8 cellular contexts compared by ENCODE assay signal in the genomic region with DNA sequence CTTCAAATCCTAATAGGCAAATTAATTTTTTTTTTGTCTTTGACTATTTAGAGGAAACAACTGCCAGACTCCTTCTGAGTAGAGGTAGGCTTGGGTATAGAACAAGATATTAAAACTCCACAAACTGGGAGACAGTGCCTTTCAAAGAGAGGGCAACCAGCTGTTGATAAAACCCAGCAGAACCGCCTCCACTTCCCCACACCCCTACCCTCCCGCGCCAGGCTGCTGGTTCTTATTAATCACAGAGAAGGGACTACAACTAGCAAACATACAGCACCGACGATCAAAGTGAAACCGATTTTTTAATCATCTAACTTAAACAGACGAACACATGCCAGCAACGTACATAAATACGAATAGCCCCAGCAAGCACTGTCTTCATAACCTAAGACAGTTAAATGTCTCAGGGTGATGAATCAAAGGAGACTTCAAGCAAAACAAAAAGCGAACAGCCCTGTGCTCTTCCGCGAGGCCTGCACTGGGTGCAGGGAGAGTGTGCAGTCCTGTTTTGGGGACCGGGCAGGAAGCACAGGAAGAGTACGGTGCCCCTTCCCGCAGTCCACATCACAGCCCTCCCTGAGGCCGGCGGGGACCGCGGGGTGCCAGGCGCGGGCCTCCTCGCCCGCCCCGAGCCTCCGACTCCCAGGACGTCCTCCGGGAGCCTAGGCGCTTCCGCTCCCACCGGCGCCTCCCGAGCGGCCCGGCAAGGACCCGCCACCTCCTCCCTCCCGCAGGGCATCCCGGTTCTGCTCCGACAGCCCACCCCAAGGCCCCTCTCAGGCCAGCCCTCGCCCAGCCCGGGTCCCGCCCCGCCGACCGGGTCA.
A peak's percentile ranks its signal among the peaks of the same experiment; 100 is the strongest.
DNase-seq lines count a peak whose midpoint lies in the region; ATAC-seq and TF ChIP-seq lines count a peak whose summit lies in the region.

No MANE protein-coding gene starts in this region.

- no peaks in the 10 kb centered on the region; the same call in 1 of the 2 replicates for H3F3A ChIP-seq in GM23338 (replicated peaks; ENCODE audit: low read depth)

- H3K9me3 ChIP-seq in ectodermal cell (ENCODE audit: control insufficient read depth, low read length): no peaks in the 10 kb centered on the region

- peaks cover 37% of the 10 kb centered on the region for H3K4me1 Mint-ChIP-seq in GM23338

- TF ChIP-seq CTCF in GM10266 (IDR thresholded peaks at IDR 0.05; ENCODE audit: control insufficient read depth, insufficient read depth, low read depth, missing control alignments) (no peak), GM23338 (conservative IDR thresholded peaks at IDR 0.05; ENCODE audit: low read depth in 2 of 2) (no peak)

- peaks cover 36% of the 10 kb centered on the region for H3K79me2 ChIP-seq in GM23338 (replicated peaks; ENCODE audit: insufficient read depth)

- DNase-seq in GM10266 (ENCODE audit: extremely low spot score) (peak; percentile 64), GM23338 (ENCODE audit: low spot score) (peak; percentile 29), LHCN-M2 (ENCODE audit: low read depth) (peak; percentile 59), medulla oblongata (ENCODE audit: extremely low spot score) (peak; percentile 42), mesenteric fat pad (ENCODE audit: low spot score) (no peak)
- peak; percentile 21 for DNase-seq in activated CD4-positive, alpha-beta T cell treated with anti-CD3 and anti-CD28 coated beads, Interleukin-2, amount 50 U/mL, for 1 hour
- peak; percentile 12 to 32 for DNase-seq in stimulated activated CD8-positive, alpha-beta memory T cell treated with anti-CD3 and anti-CD28 coated beads, Interleukin-15, amount 100 ng/mL, for 4 hours (ENCODE audit: low read depth in 2 of 2)

- ATAC-seq in GM23338: peak; percentile 16

- no peaks in the 10 kb centered on the region for H3K27me3 Mint-ChIP-seq in GM23338 (ENCODE audit: insufficient read depth, low read depth, poor library complexity)

- peaks cover 26% of the 10 kb centered on the region for H3K4me1 ChIP-seq in GM23338 (ENCODE audit: insufficient read depth)
- peaks cover 15% of the 10 kb centered on the region for H3K4me1 ChIP-seq in ectodermal cell (ENCODE audit: control insufficient read depth, insufficient read depth, low read length)

- no peaks in the 10 kb centered on the region for H3K9me2 ChIP-seq in GM23338 (ENCODE audit: insufficient read depth)

- H3K27ac Mint-ChIP-seq in GM23338: no peak overlapping the region; the same call in 1 of the 2 replicates

- H3K4me3 ChIP-seq in GM23338: peak overlapping the region; percentile 98
- H3K4me3 ChIP-seq in ectodermal cell (ENCODE audit: insufficient read depth, low read depth, low read length): peak overlapping the region; percentile 82

- H3K4me2 ChIP-seq in GM23338: peak overlapping the region; percentile 100

- H3K27ac ChIP-seq in GM23338 (ENCODE audit: low read depth) (peak overlapping the region; percentile 58; the same call in 1 of the 2 replicates), ectodermal cell (ENCODE audit: insufficient read depth, low read depth, low read length, poor library complexity, severe bottlenecking) (no peak overlapping the region)

- 0 out of 2 replicates have a peak, but pooled peaks cover 3% of the 10 kb centered on the region for H4K20me1 ChIP-seq in GM23338 (replicated peaks; ENCODE audit: insufficient read depth)

- WGBS in ectodermal cell, 2 experiments: 0 to 1% methylated on average over 44 of the region's 44 CpGs

- H3K36me3 ChIP-seq in GM23338 (ENCODE audit: insufficient read depth): no peaks in the 10 kb centered on the region
- no peaks in the 10 kb centered on the region for H3K36me3 ChIP-seq in ectodermal cell (ENCODE audit: control insufficient read depth, insufficient read depth, low read length)

- H3K36me3 Mint-ChIP-seq in GM23338 (ENCODE audit: low read depth): no peaks in the 10 kb centered on the region; the same call in 2 of the 3 replicates

- no peaks in the 10 kb centered on the region for H3K9me3 Mint-ChIP-seq in GM23338

- peak overlapping the region; percentile 87 for H2AFZ ChIP-seq in GM23338

- peaks cover 26% of the 10 kb centered on the region; the same call in 1 of the 2 replicates for H3K27me3 ChIP-seq in GM23338 (ENCODE audit: insufficient read depth)
- H3K27me3 ChIP-seq in ectodermal cell (ENCODE audit: control insufficient read depth, insufficient read depth, low read length, poor library complexity, severe bottlenecking): peaks cover 51% of the 10 kb centered on the region

- H3K4me3 Mint-ChIP-seq in GM23338: peak overlapping the region; percentile 88

TF ChIP-seq in GM23338, 12 proteins besides CTCF, POLR2A, EP300 and RAD21 (continues in another document):
- TF ChIP-seq EZH2 (IDR thresholded peaks at IDR 0.05; ENCODE audit: low read depth, unreplicated experiment) (no peak), CREB1 (CRISPR knock-in tag; IDR thresholded peaks at IDR 0.05; ENCODE audit: low read depth) (no peak), JUNB (IDR thresholded peaks at IDR 0.05; ENCODE audit: unreplicated experiment) (no peak), ZNF331 (CRISPR knock-in tag; IDR thresholded peaks at IDR 0.05; ENCODE audit: low read depth) (no peak), NANOG (IDR thresholded peaks at IDR 0.05; ENCODE audit: borderline replicate concordance) (no peak)
- TF ChIP-seq, protein P1, sequence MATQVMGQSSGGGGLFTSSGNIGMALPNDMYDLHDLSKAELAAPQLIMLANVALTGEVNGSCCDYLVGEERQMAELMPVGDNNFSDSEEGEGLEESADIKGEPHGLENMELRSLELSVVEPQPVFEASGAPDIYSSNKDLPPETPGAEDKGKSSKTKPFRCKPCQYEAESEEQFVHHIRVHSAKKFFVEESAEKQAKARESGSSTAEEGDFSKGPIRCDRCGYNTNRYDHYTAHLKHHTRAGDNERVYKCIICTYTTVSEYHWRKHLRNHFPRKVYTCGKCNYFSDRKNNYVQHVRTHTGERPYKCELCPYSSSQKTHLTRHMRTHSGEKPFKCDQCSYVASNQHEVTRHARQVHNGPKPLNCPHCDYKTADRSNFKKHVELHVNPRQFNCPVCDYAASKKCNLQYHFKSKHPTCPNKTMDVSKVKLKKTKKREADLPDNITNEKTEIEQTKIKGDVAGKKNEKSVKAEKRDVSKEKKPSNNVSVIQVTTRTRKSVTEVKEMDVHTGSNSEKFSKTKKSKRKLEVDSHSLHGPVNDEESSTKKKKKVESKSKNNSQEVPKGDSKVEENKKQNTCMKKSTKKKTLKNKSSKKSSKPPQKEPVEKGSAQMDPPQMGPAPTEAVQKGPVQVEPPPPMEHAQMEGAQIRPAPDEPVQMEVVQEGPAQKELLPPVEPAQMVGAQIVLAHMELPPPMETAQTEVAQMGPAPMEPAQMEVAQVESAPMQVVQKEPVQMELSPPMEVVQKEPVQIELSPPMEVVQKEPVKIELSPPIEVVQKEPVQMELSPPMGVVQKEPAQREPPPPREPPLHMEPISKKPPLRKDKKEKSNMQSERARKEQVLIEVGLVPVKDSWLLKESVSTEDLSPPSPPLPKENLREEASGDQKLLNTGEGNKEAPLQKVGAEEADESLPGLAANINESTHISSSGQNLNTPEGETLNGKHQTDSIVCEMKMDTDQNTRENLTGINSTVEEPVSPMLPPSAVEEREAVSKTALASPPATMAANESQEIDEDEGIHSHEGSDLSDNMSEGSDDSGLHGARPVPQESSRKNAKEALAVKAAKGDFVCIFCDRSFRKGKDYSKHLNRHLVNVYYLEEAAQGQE (IDR thresholded peaks at IDR 0.05; ENCODE audit: unreplicated experiment): no peak
- TF ChIP-seq, protein P2, sequence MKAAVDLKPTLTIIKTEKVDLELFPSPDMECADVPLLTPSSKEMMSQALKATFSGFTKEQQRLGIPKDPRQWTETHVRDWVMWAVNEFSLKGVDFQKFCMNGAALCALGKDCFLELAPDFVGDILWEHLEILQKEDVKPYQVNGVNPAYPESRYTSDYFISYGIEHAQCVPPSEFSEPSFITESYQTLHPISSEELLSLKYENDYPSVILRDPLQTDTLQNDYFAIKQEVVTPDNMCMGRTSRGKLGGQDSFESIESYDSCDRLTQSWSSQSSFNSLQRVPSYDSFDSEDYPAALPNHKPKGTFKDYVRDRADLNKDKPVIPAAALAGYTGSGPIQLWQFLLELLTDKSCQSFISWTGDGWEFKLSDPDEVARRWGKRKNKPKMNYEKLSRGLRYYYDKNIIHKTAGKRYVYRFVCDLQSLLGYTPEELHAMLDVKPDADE (IDR thresholded peaks at IDR 0.05): no peak
